In genomic region chr13:31485651-31486051, GRCh38 we compare ENCODE assay signal across 17 cellular contexts.
DNase-seq lines count a peak whose midpoint lies in the region; ATAC-seq and TF ChIP-seq lines count a peak whose summit lies in the region.
"Had no signal": no experiment of that assay in that cellular context is flagged by ENCODE, and none has a peak within 500 bp of the region (broad histone marks: within the 10 kb centered on the region; RNA-seq: fewer than 3 reads in every experiment).

No MANE protein-coding gene starts in this region.

- DNase-seq in DMS53 (lab: John Stamatoyannopoulos, UW) (peak; percentile 25), DMS53 treated with DMSO at 0.1 percent for 48 hours (lab: John Stamatoyannopoulos, UW; ENCODE audit: unreplicated experiment) (no peak), cardiac fibroblast (ENCODE audit: low read depth in 2 of 2) (peak; percentile 62 to 70), mesendoderm (peak; percentile 25), NCI-H345 (lab: John Stamatoyannopoulos, UW) (no peak)
- DNase-seq: activated CD4-positive, alpha-beta T cell treated with anti-CD3 and anti-CD28 coated beads, Interleukin-2, amount 10 ng/mL, durations not matched to agents 7 days and 5 days; activated naive CD8-positive, alpha-beta T cell treated with anti-CD3 and anti-CD28 coated beads for 36 hours; activated T-cell treated with anti-CD3 and anti-CD28 coated beads, Interleukin-2, amount 50 U/mL, for 1 hour; CD4-positive, alpha-beta T cell; heart left ventricle; NCI-H524 treated with DMSO at 0.1 percent for 48 hours; T-helper 2 cell had no signal

- H4K8ac ChIP-seq in mesendoderm (ENCODE audit: low read depth, low read length) = no peak overlapping the region

- H4K20me1 ChIP-seq in Loucy (ENCODE audit: insufficient read depth, low read length, poor library complexity, severe bottlenecking) = no peaks in the 10 kb centered on the region

- H2BK120ac ChIP-seq in mesendoderm (ENCODE audit: low read depth, low read length) = no peak overlapping the region

- H4K5ac ChIP-seq in mesendoderm (ENCODE audit: low read length) = no peak overlapping the region

- H3K4me1 ChIP-seq in Loucy (ENCODE audit: insufficient read depth, low read length, poor library complexity, severe bottlenecking) = peaks cover 11% of the 10 kb centered on the region
- no peaks in the 10 kb centered on the region for H3K4me1 ChIP-seq in mesendoderm (ENCODE audit: control insufficient read depth, low read depth, low read length)

- no peaks in the 10 kb centered on the region for H3K79me2 ChIP-seq in Loucy (ENCODE audit: insufficient read depth, low read length)
- H3K79me2 ChIP-seq in mesendoderm (ENCODE audit: control insufficient read depth, insufficient read depth, low read length) = no peaks in the 10 kb centered on the region

- H3K36me3 ChIP-seq in Loucy (ENCODE audit: insufficient read depth, low read length) (no peaks in the 10 kb centered on the region), mesendoderm (ENCODE audit: control insufficient read depth, insufficient read depth, low read length) (no peaks in the 10 kb centered on the region)
- H3K36me3 ChIP-seq: heart left ventricle had no signal

- H2AK5ac ChIP-seq in mesendoderm (ENCODE audit: low read length) = no peak overlapping the region

- H3K56ac ChIP-seq in mesendoderm (ENCODE audit: low read length) = no peak overlapping the region

- H3K27me3 ChIP-seq in Loucy (ENCODE audit: insufficient read depth, low read length, poor library complexity, severe bottlenecking) (no peaks in the 10 kb centered on the region), mesendoderm (ENCODE audit: insufficient read depth, low read length, poor library complexity) (no peaks in the 10 kb centered on the region)
- H3K27me3 ChIP-seq: heart left ventricle had no signal

- no peak overlapping the region for H3K23ac ChIP-seq in mesendoderm (ENCODE audit: low read length)

- no peaks in the 10 kb centered on the region for H3K79me1 ChIP-seq in mesendoderm (ENCODE audit: low read length)

- no peak overlapping the region for H3K9ac ChIP-seq in Loucy (ENCODE audit: low read depth, low read length, poor library complexity, severe bottlenecking)
- no peak overlapping the region for H3K9ac ChIP-seq in mesendoderm (ENCODE audit: low read length)

- H3K9me2 ChIP-seq in Loucy (replicated peaks; ENCODE audit: low read depth, low read length) = no peaks in the 10 kb centered on the region

- H2AFZ ChIP-seq in Loucy (ENCODE audit: low read length) = peak overlapping the region; percentile 81

- TF ChIP-seq CTCF in Loucy (conservative IDR thresholded peaks at IDR 0.05; ENCODE audit: low read length) (no peak), cardiac fibroblast (IDR thresholded peaks at IDR 0.05; ENCODE audit: low read depth, low read length) (no peak)

- no peak overlapping the region for H3K27ac ChIP-seq in mesendoderm (ENCODE audit: low read depth, low read length)
- H3K27ac ChIP-seq: 22Rv1, heart left ventricle had no signal

- no peaks in the 10 kb centered on the region for H3K9me3 ChIP-seq in Loucy (ENCODE audit: insufficient read depth, low read depth, low read length)
- H3K9me3 ChIP-seq: heart left ventricle had no signal

- no peak overlapping the region for H2BK5ac ChIP-seq in mesendoderm (ENCODE audit: low read length)

- H3K18ac ChIP-seq in mesendoderm (ENCODE audit: low read length) = no peak overlapping the region

- WGBS in mesendoderm (ENCODE audit: extremely low coverage, insufficient coverage, low lambda C conversion rate) = no CpG with 5 or more reads among the region's 4 CpGs

- no peak overlapping the region for H3K4ac ChIP-seq in mesendoderm (ENCODE audit: low read depth, low read length)

- no peak overlapping the region for H2BK15ac ChIP-seq in mesendoderm (replicated peaks; ENCODE audit: low read depth)

- H3K4me3 ChIP-seq in Loucy (ENCODE audit: low read length, poor library complexity, severe bottlenecking) (no peak overlapping the region), cardiac fibroblast (replicated peaks in 1 of 2; ENCODE audit: low read depth in 2 of 2, low read length in 2 of 2) (no peak overlapping the region), mesendoderm (ENCODE audit: low read length) (no peak overlapping the region)
- H3K4me3 ChIP-seq: heart left ventricle, K562 had no signal

- no peaks in the 10 kb centered on the region for H3F3A ChIP-seq in Loucy (ENCODE audit: low read depth)

- no peak for ATAC-seq in GM18873 (IDR thresholded peaks at IDR 0.05; ENCODE audit: low FRiP score, unreplicated experiment)
- no peak for ATAC-seq in HG03342 (IDR thresholded peaks at IDR 0.05; ENCODE audit: unreplicated experiment)
- ATAC-seq: K562 had no signal

- H3K4me2 ChIP-seq in Loucy (ENCODE audit: low read depth, low read length, poor library complexity, severe bottlenecking) (peak overlapping the region; percentile 48), mesendoderm (ENCODE audit: low read length) (no peak overlapping the region)

Comparison
In these comparisons a context has a peak if more than half of its experiments do, and no peak if none do; other contexts are left out.
1. DNase-seq: peak in DMS53 (single experiment), cardiac fibroblast (2 of 2) and mesendoderm (single experiment); none in DMS53 treated with DMSO at 0.1 percent for 48 hours (single experiment) and NCI-H345 (single experiment).